9 cellular contexts compared by ENCODE assay signal in genomic region chr16:54936086-54936978, GRCh38. TPM values are rescaled to one million over a fixed set of nuclear protein-coding genes. Genes with fewer than 3 reads are reported as not detected.
A peak's percentile ranks its signal among the peaks of the same experiment; 100 is the strongest.
DNase-seq lines count a peak whose midpoint lies in the region; ATAC-seq and TF ChIP-seq lines count a peak whose summit lies in the region.
"Had no signal": no experiment of that assay in that cellular context is flagged by ENCODE, and none has a peak within 500 bp of the region (broad histone marks: within the 10 kb centered on the region; RNA-seq: fewer than 3 reads in every experiment).

No MANE protein-coding gene starts in this region.

- H3K4me3 Mint-ChIP-seq in brain, result peak overlapping the region; percentile 76 to 91 (median 88)

- H3K9me3 Mint-ChIP-seq in brain, result peaks cover 0 to 6% (median 0%) of the 10 kb centered on the region in 5 experiments

- no peak for ATAC-seq in HG03108 (IDR thresholded peaks at IDR 0.05; ENCODE audit: unreplicated experiment)

- peaks cover 43% of the 10 kb centered on the region for H3K27me3 ChIP-seq in suprapubic skin

- DNase-seq in activated T-cell treated with anti-CD3 and anti-CD28 coated beads, Interleukin-2, amount 50 U/mL, for 48 hours, result peak; percentile 32 to 37
- DNase-seq in activated T-cell treated with anti-CD3 and anti-CD28 coated beads, Interleukin-2, amount 50 U/mL, for 1 hour, result no peak
- DNase-seq in kidney tubule cell (ENCODE audit: low spot score) (peak; percentile 43), suprapubic skin (ENCODE audit: low spot score in 2 of 2) (peak in 1 of 2 donors; percentile 82), G401 (ENCODE audit: low spot score) (no peak), SK-N-DZ (ENCODE audit: low spot score) (no peak)
- DNase-seq: Calu3 had no signal

- peaks cover 68% of the 10 kb centered on the region for H3K4me1 Mint-ChIP-seq in brain

- peaks cover 22% of the 10 kb centered on the region for H3K4me1 ChIP-seq in suprapubic skin

- H3K4me3 ChIP-seq in suprapubic skin, result peak overlapping the region; percentile 75

- H3K36me3 Mint-ChIP-seq in brain, result peaks cover 28% of the 10 kb centered on the region

- H3K27ac Mint-ChIP-seq in brain, result peak overlapping the region in 4 of 5 experiments; percentile 41 to 93 (median 93)

- peak overlapping the region; percentile 96 for H3K27ac ChIP-seq in suprapubic skin

- peaks cover 97% of the 10 kb centered on the region for H3K27me3 Mint-ChIP-seq in brain

- TF ChIP-seq EP300 in suprapubic skin (IDR thresholded peaks at IDR 0.05), result no peak

- H3K36me3 ChIP-seq in suprapubic skin, result no peaks in the 10 kb centered on the region

- TF ChIP-seq CTCF in brain (conservative IDR thresholded peaks at IDR 0.05) (no peak), suprapubic skin (IDR thresholded peaks at IDR 0.05) (no peak)

- in situ Hi-C loops in G401 (cut with HindIII; ENCODE audit: low sequenced_read_pairs), result no loop called here

- 2% methylated on average over 19 of the region's 59 CpGs for WGBS in suprapubic skin

- no peaks in the 10 kb centered on the region for H3K9me3 ChIP-seq in suprapubic skin

- TF ChIP-seq POLR2A in suprapubic skin (IDR thresholded peaks at IDR 0.05), result no peak

RNA-seq across cellular contexts. Expression of gene IRX5, which starts 5.7 kb away (rescaled TPM):
- 7.9 TPM for polyA plus RNA-seq in brain (ENCODE audit: insufficient read depth, low read depth, low replicate concordance)
- 10 to 100 TPM; 41.3 to 64.8 (median 51.6) TPM for total RNA-seq in suprapubic skin
- not detected in 2 replicates for total RNA-seq in G401 (2014; rRNA removed; shearing (Covaris generic))
- 4.6 and 6.1 TPM in 2 replicates for polyA plus RNA-seq in SK-N-DZ (2014; cell fraction: cytosol; rRNA removed)
- 4.3 and 6.3 TPM in 2 replicates for polyA plus RNA-seq in SK-N-DZ (2014; cell fraction: nucleus; rRNA removed)

Comparison
In these comparisons a context has a peak if more than half of its experiments do, and no peak if none do; other contexts are left out.
1. DNase-seq: peak in activated T-cell treated with anti-CD3 and anti-CD28 coated beads, Interleukin-2, amount 50 U/mL, for 48 hours (2 of 2) and kidney tubule cell (single experiment); none in activated T-cell treated with anti-CD3 and anti-CD28 coated beads, Interleukin-2, amount 50 U/mL, for 1 hour (single experiment), G401 (single experiment) and SK-N-DZ (single experiment).
2. RNA of gene IRX5, which starts 5.7 kb away (total RNA-seq): 41.3 to 64.8 TPM in suprapubic skin; not detected in G401; every median in the first group is over 10 times any median in the second.